Comparison of ENCODE assay signal across 23 cellular contexts in the genomic region with DNA sequence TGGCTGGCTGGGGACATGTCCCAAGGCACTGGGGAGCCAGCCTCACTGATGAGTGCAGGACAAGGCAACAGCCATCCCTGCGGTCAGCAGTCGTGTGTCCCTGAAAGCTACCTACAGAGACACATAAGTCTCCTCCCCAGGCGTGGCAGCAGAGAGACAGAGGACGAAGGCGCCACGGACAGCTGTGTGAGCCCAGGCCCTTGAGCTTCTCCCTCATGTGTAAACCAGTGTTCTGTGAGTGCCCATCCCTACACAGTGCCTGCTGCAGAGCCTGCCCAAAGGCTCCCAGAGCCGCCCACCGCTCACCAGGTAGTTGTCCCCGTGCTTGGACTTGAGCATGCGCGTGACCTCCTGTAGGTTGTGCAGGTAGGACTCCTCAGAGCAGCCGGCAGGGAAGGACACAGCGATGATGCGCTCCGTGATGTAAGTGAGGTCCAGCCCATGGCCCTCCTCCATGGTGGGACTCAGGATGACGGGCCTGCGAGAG.
DNase-seq lines count a peak whose midpoint lies in the region; ATAC-seq, FAIRE-seq and TF ChIP-seq lines count a peak whose summit lies in the region.
"Had no signal": no experiment of that assay in that cellular context is flagged by ENCODE, and none has a peak within 500 bp of the region (broad histone marks: within the 10 kb centered on the region; RNA-seq: fewer than 3 reads in every experiment).

No MANE protein-coding gene starts in this region.

- H3K9me3 Mint-ChIP-seq in activated T-cell treated with anti-CD3 and anti-CD28 coated beads, Interleukin-2, amount 50 U/mL, for 72 hours: no peaks in the 10 kb centered on the region

- H3K27ac Mint-ChIP-seq in activated T-cell treated with anti-CD3 and anti-CD28 coated beads, Interleukin-2, amount 50 U/mL, for 72 hours: no peak overlapping the region
- H3K27ac Mint-ChIP-seq: CD8-positive, alpha-beta memory T cell had no signal

- no peak overlapping the region for H2BK20ac ChIP-seq in H1 (ENCODE audit: low read length)

- H2BK15ac ChIP-seq in H1 (ENCODE audit: low read length): no peak overlapping the region
- H2BK15ac ChIP-seq in neuronal stem cell (ENCODE audit: low read length): no peak overlapping the region

- H2BK120ac ChIP-seq in H1 (replicated peaks; ENCODE audit: low read depth, low read length) (no peak overlapping the region), neuronal stem cell (ENCODE audit: low read depth, low read length) (no peak overlapping the region)

- H3K79me2 ChIP-seq in H1 (ENCODE audit: control insufficient read depth in 1 of 2, insufficient read depth in 2 of 2, low read length in 2 of 2): no peaks in the 10 kb centered on the region; a peak in 1 of 4 replicates
- peaks cover 28% of the 10 kb centered on the region for H3K79me2 ChIP-seq in osteoblast (ENCODE audit: insufficient read depth, low read length)

- H3K4me3 ChIP-seq in heart left ventricle (no peak overlapping the region), H1 (ENCODE audit: extremely low read depth in 1 of 4, insufficient read depth in 2 of 4, low read depth in 3 of 4, low read length in 4 of 4) (no peak overlapping the region), neuronal stem cell (ENCODE audit: low read length in 2 of 2) (no peak overlapping the region), osteoblast (ENCODE audit: insufficient read depth, low read length) (no peak overlapping the region)
- H3K4me3 ChIP-seq: BLaER1 treated with 17β-estradiol and CSF1 and Interleukin-3, amounts not matched to agents 10 nM and 100 nM had no signal

- no peaks in the 10 kb centered on the region for H3K27me3 Mint-ChIP-seq in activated T-cell treated with anti-CD3 and anti-CD28 coated beads, Interleukin-2, amount 50 U/mL, for 72 hours (ENCODE audit: low read depth)

- H3K23me2 ChIP-seq in H1 (ENCODE audit: low read depth, low read length): no peaks in the 10 kb centered on the region

- no peak for TF ChIP-seq EP300 in H1 (IDR thresholded peaks at IDR 0.05; ENCODE audit: borderline replicate concordance in 1 of 2, low read depth in 2 of 2, low read length in 2 of 2)

- no peaks in the 10 kb centered on the region for H3K4me1 Mint-ChIP-seq in activated T-cell treated with anti-CD3 and anti-CD28 coated beads, Interleukin-2, amount 50 U/mL, for 72 hours (ENCODE audit: low read depth)
- H3K4me1 Mint-ChIP-seq: CD8-positive, alpha-beta memory T cell had no signal

- no peaks in the 10 kb centered on the region for H3K36me3 Mint-ChIP-seq in activated T-cell treated with anti-CD3 and anti-CD28 coated beads, Interleukin-2, amount 50 U/mL, for 72 hours (ENCODE audit: insufficient read depth in 2 of 2)
- H3K36me3 Mint-ChIP-seq: CD8-positive, alpha-beta memory T cell had no signal

- intact Hi-C loops in cardiac septum (cut with DNase I) (loop anchor here (5.0 kb wide), 1 partner anchor 378 kb away; no protein-coding TSS in a partner anchor), heart left ventricle (cut with DNase I) (loop anchor here (5.0 to 10.0 kb wide), 7 partner anchors 138 to 383 kb away; partner anchors contain the start of gene TNS3 (in 2 of the 10))

- no peak overlapping the region for H2AK5ac ChIP-seq in H1 (ENCODE audit: low read depth, low read length)
- peak overlapping the region; percentile 13 for H2AK5ac ChIP-seq in neuronal stem cell (ENCODE audit: low read depth, low read length)

- H3K79me1 ChIP-seq in H1 (ENCODE audit: low read depth, low read length) (peaks cover 3% of the 10 kb centered on the region; the same call in 1 of the 2 replicates), neuronal stem cell (ENCODE audit: low read depth, low read length) (peaks cover 8% of the 10 kb centered on the region)

- no peak overlapping the region for H2BK12ac ChIP-seq in H1 (ENCODE audit: low read depth, low read length)
- no peak overlapping the region for H2BK12ac ChIP-seq in neuronal stem cell (ENCODE audit: low read length)

- H4K8ac ChIP-seq in H1 (ENCODE audit: extremely low read depth, insufficient read depth, low read length) (peak overlapping the region; percentile 14; the same call in 1 of the 2 replicates), neuronal stem cell (ENCODE audit: low read depth, low read length) (no peak overlapping the region)

- no peak overlapping the region for H4K5ac ChIP-seq in H1 (ENCODE audit: insufficient read length, low read depth, low read length)

- H2AFZ ChIP-seq in H1 (ENCODE audit: low read length): no peak overlapping the region
- no peak overlapping the region for H2AFZ ChIP-seq in neuronal stem cell (ENCODE audit: low read length)
- H2AFZ ChIP-seq in osteoblast (ENCODE audit: low read length): no peak overlapping the region

- no peak for TF ChIP-seq RAD21 in H1 (IDR thresholded peaks at IDR 0.05 in 1 of 2, conservative IDR thresholded peaks at IDR 0.05 in 1 of 2; ENCODE audit: low read depth in 2 of 2, low read length in 2 of 2)

- no peak overlapping the region for H3K9ac ChIP-seq in H1 (replicated peaks in 1 of 4; ENCODE audit: extremely low read depth in 1 of 4, low read depth in 3 of 4, low read length in 3 of 4)
- no peak overlapping the region for H3K9ac ChIP-seq in neuronal stem cell (ENCODE audit: low read depth, low read length, poor library complexity)

- H3K36me3 ChIP-seq in heart left ventricle: peaks cover 0 to 42% (median 21%) of the 10 kb centered on the region in 9 donors
- peaks cover 0 to 7% (median 2%) of the 10 kb centered on the region in 4 experiments; a peak in 2 of 8 replicates for H3K36me3 ChIP-seq in H1 (ENCODE audit: control insufficient read depth in 2 of 4, insufficient read depth in 4 of 4, low read length in 3 of 4)
- peaks cover 0 to 17% of the 10 kb centered on the region in 2 donors for H3K36me3 ChIP-seq in neuronal stem cell (replicated peaks in 1 of 2; ENCODE audit: control insufficient read depth in 2 of 2, insufficient read depth in 2 of 2, low read length in 2 of 2)
- peaks cover 39% of the 10 kb centered on the region for H3K36me3 ChIP-seq in osteoblast (ENCODE audit: insufficient read depth, low read length)

- CTCF ChIA-PET in H1 (lab: Charles Lee; ENCODE audit: partially characterized antibody): interaction anchor here (0.9 to 1.6 kb wide), 3 partner anchors 10 to 18 kb away, joined by 3 to 4 read pairs (median 3); no protein-coding TSS in a partner anchor

- H2BK5ac ChIP-seq in H1 (ENCODE audit: low read depth, low read length): no peak overlapping the region; the same call in 1 of the 2 replicates
- no peak overlapping the region for H2BK5ac ChIP-seq in neuronal stem cell (ENCODE audit: low read length)

- H3K4me1 ChIP-seq in heart left ventricle: peaks cover 0 to 20% (median 6%) of the 10 kb centered on the region in 12 donors
- H3K4me1 ChIP-seq in H1 (replicated peaks in 1 of 4; ENCODE audit: control insufficient read depth in 3 of 4, insufficient read depth in 4 of 4, low read length in 3 of 4): peaks cover 0 to 4% (median 0%) of the 10 kb centered on the region in 4 experiments; a peak in 2 of 7 replicates
- H3K4me1 ChIP-seq in neuronal stem cell (ENCODE audit: control insufficient read depth in 2 of 2, insufficient read depth in 1 of 2, low read depth in 1 of 2, low read length in 2 of 2): peaks cover 0 to 8% of the 10 kb centered on the region in 2 donors
- peaks cover 20% of the 10 kb centered on the region for H3K4me1 ChIP-seq in osteoblast (ENCODE audit: insufficient read depth, low read length)

- FAIRE-seq in H1 (lab: Jason Lieb, UNC): no peak
- FAIRE-seq: G401.6, GM12892, GM18507, GM19239 had no signal

- DNase-seq in cardiac septum (ENCODE audit: low spot score) (peak; percentile 75), heart left ventricle (no peak), H1 (ENCODE audit: low read depth in 1 of 2, low spot score in 2 of 2) (no peak), neuronal stem cell (ENCODE audit: low spot score) (no peak), CD1c-positive myeloid dendritic cell (ENCODE audit: extremely low spot score) (no peak), NCI-H524 (lab: John Stamatoyannopoulos, UW) (no peak), osteoblast (ENCODE audit: insufficient read length, low spot score, missing footprints) (no peak)
- DNase-seq in activated T-cell treated with anti-CD3 and anti-CD28 coated beads, Interleukin-2, amount 50 U/mL, for 72 hours: no peak
- DNase-seq: 8988T; CD8-positive, alpha-beta memory T cell; MM.1S; NCI-H1048; NCI-H1417 treated with DMSO at 0.1 percent for 48 hours; NCI-H187; NCI-H446; NCI-H526 treated with DMSO at 0.1 percent for 48 hours; OCI-M1; Right ventricle myocardium superior had no signal

- H3K27me3 ChIP-seq in heart left ventricle (no peaks in the 10 kb centered on the region), H1 (replicated peaks in 1 of 4; ENCODE audit: control insufficient read depth in 3 of 4, extremely low read depth in 1 of 4, insufficient read depth in 3 of 4, low read length in 3 of 4) (no peaks in the 10 kb centered on the region), neuronal stem cell (ENCODE audit: control insufficient read depth in 3 of 3, insufficient read depth in 3 of 3, low read depth in 1 of 3, low read length in 3 of 3) (no peaks in the 10 kb centered on the region), osteoblast (ENCODE audit: insufficient read depth, low read length) (no peaks in the 10 kb centered on the region)
- H3K27me3 ChIP-seq: BLaER1 treated with 17β-estradiol and CSF1 and Interleukin-3, amounts not matched to agents 10 nM and 100 nM had no signal

- POLR2A ChIA-PET in H1 (lab: Charles Lee; ENCODE audit: partially characterized antibody): no interaction called here

- no peaks in the 10 kb centered on the region for H3K9me3 ChIP-seq in heart left ventricle
- no peaks in the 10 kb centered on the region for H3K9me3 ChIP-seq in H1 (ENCODE audit: insufficient read depth in 2 of 2, low read depth in 1 of 2, low read length in 1 of 2)
- no peaks in the 10 kb centered on the region for H3K9me3 ChIP-seq in neuronal stem cell (replicated peaks in 1 of 2; ENCODE audit: control insufficient read depth in 2 of 2, insufficient read depth in 1 of 2, low read depth in 1 of 2, low read length in 2 of 2)
- no peaks in the 10 kb centered on the region for H3K9me3 ChIP-seq in osteoblast (ENCODE audit: low read depth, low read length)
- H3K9me3 ChIP-seq: BLaER1 treated with 17β-estradiol and CSF1 and Interleukin-3, amounts not matched to agents 10 nM and 100 nM had no signal

- no peak overlapping the region for H3K4ac ChIP-seq in H1 (replicated peaks; ENCODE audit: insufficient read length, low read depth, low read length)
- H3K4ac ChIP-seq in neuronal stem cell (ENCODE audit: low read length): no peak overlapping the region

- WGBS in heart left ventricle, 4 donors: 94 to 98% (median 96%) methylated on average over 17 of the region's 17 CpGs
- 88% methylated on average over 17 of the region's 17 CpGs; no CpG with 5 or more reads in 1 of the 2 experiments for WGBS in H1 (ENCODE audit: extremely low coverage in 1 of 2, insufficient coverage in 1 of 2, insufficient read length in 1 of 2, insufficient replicate concordance in 2 of 2, low coverage in 1 of 2, low lambda C conversion rate in 2 of 2, missing lambda C conversion rate in 1 of 2), 2 experiments
- no CpG with 5 or more reads among the region's 17 CpGs for WGBS in neuronal stem cell (ENCODE audit: extremely low coverage in 2 of 2, insufficient read length in 2 of 2, insufficient replicate concordance in 1 of 2), 2 donors

- no peak overlapping the region for H3K23ac ChIP-seq in H1 (ENCODE audit: insufficient read length)
- no peak overlapping the region for H3K23ac ChIP-seq in neuronal stem cell (ENCODE audit: low read depth, low read length, poor library complexity)

- no peak overlapping the region for H3K4me3 Mint-ChIP-seq in activated T-cell treated with anti-CD3 and anti-CD28 coated beads, Interleukin-2, amount 50 U/mL, for 72 hours

- ATAC-seq in heart left ventricle: no peak
- no peak for ATAC-seq in activated T-cell treated with anti-CD3 and anti-CD28 coated beads, Interleukin-2, amount 50 U/mL, for 72 hours (replicated peaks in 1 of 2)

- peaks cover 0 to 2% of the 10 kb centered on the region in 2 experiments for H4K20me1 ChIP-seq in H1 (replicated peaks in 1 of 2; ENCODE audit: control insufficient read depth in 1 of 2, insufficient read depth in 2 of 2, low read length in 2 of 2)
- H4K20me1 ChIP-seq in osteoblast (ENCODE audit: insufficient read depth, low read length): peaks cover 18% of the 10 kb centered on the region

- H3K14ac ChIP-seq in H1 (ENCODE audit: insufficient read length): no peak overlapping the region
- no peak overlapping the region for H3K14ac ChIP-seq in neuronal stem cell (ENCODE audit: low read length)

- H4K91ac ChIP-seq in H1 (replicated peaks; ENCODE audit: insufficient read length, low read length) (no peak overlapping the region), neuronal stem cell (ENCODE audit: low read depth, low read length, poor library complexity) (no peak overlapping the region)

- TF ChIP-seq POLR2A in heart left ventricle (IDR thresholded peaks at IDR 0.05) (no peak), H1 (IDR thresholded peaks at IDR 0.05; ENCODE audit: control extremely low read depth in 1 of 2, low read depth in 2 of 2, low read length in 2 of 2) (no peak)

- no peak overlapping the region for H3K56ac ChIP-seq in H1 (replicated peaks; ENCODE audit: insufficient read length, low read depth, low read length)

- TF ChIP-seq CTCF in heart left ventricle (IDR thresholded peaks at IDR 0.05): no peak
- TF ChIP-seq CTCF in H1 (IDR thresholded peaks at IDR 0.05; ENCODE audit: control extremely low read depth in 1 of 3, insufficient read depth in 1 of 3, low read depth in 1 of 3, low read length in 3 of 3): no peak
- TF ChIP-seq CTCF in osteoblast (IDR thresholded peaks at IDR 0.05; ENCODE audit: extremely low read depth, low read depth, low read length): no peak

- H3K18ac ChIP-seq in H1 (ENCODE audit: extremely low read depth, low read length) (no peak overlapping the region), neuronal stem cell (ENCODE audit: low read length) (peak overlapping the region; percentile 42)

- no peak overlapping the region for H3K27ac ChIP-seq in heart left ventricle
- H3K27ac ChIP-seq in H1 (ENCODE audit: low read depth, low read length): no peak overlapping the region
- H3K27ac ChIP-seq in neuronal stem cell (replicated peaks; ENCODE audit: low read length): no peak overlapping the region
- H3K27ac ChIP-seq in osteoblast (ENCODE audit: low read depth, low read length): no peak overlapping the region

- H3K4me2 ChIP-seq in H1 (ENCODE audit: insufficient read depth in 1 of 2, low read depth in 2 of 2, low read length in 2 of 2): no peak overlapping the region
- H3K4me2 ChIP-seq in neuronal stem cell (ENCODE audit: insufficient read depth, low read length, poor library complexity, severe bottlenecking): no peak overlapping the region
- H3K4me2 ChIP-seq in osteoblast (ENCODE audit: insufficient read depth, low read length): no peak overlapping the region
